Comparison of ENCODE assay signal across 1 cellular context in the genomic region with DNA sequence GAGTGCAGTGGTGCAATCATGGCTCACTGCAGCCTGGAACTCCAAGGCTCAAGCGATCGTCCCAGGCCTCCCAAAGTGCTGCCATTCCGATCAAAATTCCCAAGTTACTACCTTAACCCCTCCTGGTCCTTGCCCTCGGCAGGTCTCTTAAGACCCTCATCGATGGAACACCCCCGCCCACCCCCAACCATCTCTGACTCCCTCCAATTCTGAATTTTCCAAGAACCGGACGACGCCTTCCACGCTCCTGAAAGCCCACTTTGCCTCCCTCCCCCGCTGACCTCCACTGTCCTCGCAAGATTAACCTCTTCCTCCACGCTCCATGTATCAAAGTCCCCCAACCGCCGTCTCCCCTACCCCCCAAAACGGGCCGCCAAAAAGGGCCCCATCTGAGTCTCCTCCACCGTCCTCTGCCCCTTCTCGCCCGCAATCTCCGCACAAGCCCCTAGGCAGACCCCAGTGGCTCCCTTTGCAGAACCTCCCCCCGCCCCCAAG.
TF ChIP-seq lines count a peak whose summit lies in the region.

No MANE protein-coding gene starts in this region.

TF ChIP-seq in GM23338, 12 proteins besides CTCF, POLR2A, EP300 and RAD21 (continued from another document):
- TF ChIP-seq, protein P1, sequence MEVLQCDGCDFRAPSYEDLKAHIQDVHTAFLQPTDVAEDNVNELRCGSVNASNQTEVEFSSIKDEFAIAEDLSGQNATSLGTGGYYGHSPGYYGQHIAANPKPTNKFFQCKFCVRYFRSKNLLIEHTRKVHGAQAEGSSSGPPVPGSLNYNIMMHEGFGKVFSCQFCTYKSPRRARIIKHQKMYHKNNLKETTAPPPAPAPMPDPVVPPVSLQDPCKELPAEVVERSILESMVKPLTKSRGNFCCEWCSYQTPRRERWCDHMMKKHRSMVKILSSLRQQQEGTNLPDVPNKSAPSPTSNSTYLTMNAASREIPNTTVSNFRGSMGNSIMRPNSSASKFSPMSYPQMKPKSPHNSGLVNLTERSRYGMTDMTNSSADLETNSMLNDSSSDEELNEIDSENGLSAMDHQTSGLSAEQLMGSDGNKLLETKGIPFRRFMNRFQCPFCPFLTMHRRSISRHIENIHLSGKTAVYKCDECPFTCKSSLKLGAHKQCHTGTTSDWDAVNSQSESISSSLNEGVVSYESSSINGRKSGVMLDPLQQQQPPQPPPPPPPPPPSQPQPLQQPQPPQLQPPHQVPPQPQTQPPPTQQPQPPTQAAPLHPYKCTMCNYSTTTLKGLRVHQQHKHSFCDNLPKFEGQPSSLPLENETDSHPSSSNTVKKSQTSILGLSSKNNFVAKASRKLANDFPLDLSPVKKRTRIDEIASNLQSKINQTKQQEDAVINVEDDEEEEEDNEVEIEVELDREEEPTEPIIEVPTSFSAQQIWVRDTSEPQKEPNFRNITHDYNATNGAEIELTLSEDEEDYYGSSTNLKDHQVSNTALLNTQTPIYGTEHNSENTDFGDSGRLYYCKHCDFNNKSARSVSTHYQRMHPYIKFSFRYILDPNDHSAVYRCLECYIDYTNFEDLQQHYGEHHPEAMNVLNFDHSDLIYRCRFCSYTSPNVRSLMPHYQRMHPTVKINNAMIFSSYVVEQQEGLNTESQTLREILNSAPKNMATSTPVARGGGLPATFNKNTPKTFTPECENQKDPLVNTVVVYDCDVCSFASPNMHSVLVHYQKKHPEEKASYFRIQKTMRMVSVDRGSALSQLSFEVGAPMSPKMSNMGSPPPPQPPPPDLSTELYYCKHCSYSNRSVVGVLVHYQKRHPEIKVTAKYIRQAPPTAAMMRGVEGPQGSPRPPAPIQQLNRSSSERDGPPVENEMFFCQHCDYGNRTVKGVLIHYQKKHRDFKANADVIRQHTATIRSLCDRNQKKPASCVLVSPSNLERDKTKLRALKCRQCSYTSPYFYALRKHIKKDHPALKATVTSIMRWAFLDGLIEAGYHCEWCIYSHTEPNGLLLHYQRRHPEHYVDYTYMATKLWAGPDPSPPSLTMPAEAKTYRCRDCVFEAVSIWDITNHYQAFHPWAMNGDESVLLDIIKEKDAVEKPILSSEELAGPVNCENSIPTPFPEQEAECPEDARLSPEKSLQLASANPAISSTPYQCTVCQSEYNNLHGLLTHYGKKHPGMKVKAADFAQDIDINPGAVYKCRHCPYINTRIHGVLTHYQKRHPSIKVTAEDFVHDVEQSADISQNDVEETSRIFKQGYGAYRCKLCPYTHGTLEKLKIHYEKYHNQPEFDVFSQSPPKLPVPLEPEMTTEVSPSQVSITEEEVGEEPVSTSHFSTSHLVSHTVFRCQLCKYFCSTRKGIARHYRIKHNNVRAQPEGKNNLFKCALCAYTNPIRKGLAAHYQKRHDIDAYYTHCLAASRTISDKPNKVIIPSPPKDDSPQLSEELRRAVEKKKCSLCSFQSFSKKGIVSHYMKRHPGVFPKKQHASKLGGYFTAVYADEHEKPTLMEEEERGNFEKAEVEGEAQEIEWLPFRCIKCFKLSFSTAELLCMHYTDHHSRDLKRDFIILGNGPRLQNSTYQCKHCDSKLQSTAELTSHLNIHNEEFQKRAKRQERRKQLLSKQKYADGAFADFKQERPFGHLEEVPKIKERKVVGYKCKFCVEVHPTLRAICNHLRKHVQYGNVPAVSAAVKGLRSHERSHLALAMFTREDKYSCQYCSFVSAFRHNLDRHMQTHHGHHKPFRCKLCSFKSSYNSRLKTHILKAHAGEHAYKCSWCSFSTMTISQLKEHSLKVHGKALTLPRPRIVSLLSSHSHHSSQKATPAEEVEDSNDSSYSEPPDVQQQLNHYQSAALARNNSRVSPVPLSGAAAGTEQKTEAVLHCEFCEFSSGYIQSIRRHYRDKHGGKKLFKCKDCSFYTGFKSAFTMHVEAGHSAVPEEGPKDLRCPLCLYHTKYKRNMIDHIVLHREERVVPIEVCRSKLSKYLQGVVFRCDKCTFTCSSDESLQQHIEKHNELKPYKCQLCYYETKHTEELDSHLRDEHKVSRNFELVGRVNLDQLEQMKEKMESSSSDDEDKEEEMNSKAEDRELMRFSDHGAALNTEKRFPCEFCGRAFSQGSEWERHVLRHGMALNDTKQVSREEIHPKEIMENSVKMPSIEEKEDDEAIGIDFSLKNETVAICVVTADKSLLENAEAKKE (CRISPR knock-in tag; IDR thresholded peaks at IDR 0.05), result no peak
- TF ChIP-seq CREB1 (CRISPR knock-in tag; IDR thresholded peaks at IDR 0.05; ENCODE audit: low read depth) (no peak), NANOG (IDR thresholded peaks at IDR 0.05; ENCODE audit: borderline replicate concordance) (no peak), JUNB (IDR thresholded peaks at IDR 0.05; ENCODE audit: unreplicated experiment) (no peak), POLR2AphosphoS5 (IDR thresholded peaks at IDR 0.05; ENCODE audit: low read depth) (no peak), EZH2 (IDR thresholded peaks at IDR 0.05; ENCODE audit: low read depth, unreplicated experiment) (no peak), ZNF114 (CRISPR knock-in tag; IDR thresholded peaks at IDR 0.05) (no peak), STAT1 (IDR thresholded peaks at IDR 0.05; ENCODE audit: unreplicated experiment) (no peak), ZNF331 (CRISPR knock-in tag; IDR thresholded peaks at IDR 0.05; ENCODE audit: low read depth) (no peak)
- TF ChIP-seq, protein P2, sequence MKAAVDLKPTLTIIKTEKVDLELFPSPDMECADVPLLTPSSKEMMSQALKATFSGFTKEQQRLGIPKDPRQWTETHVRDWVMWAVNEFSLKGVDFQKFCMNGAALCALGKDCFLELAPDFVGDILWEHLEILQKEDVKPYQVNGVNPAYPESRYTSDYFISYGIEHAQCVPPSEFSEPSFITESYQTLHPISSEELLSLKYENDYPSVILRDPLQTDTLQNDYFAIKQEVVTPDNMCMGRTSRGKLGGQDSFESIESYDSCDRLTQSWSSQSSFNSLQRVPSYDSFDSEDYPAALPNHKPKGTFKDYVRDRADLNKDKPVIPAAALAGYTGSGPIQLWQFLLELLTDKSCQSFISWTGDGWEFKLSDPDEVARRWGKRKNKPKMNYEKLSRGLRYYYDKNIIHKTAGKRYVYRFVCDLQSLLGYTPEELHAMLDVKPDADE (IDR thresholded peaks at IDR 0.05), result no peak
TF ChIP-seq in GM23338: peak in this region for 0.
